1 cellular context compared by ENCODE assay signal in the genomic region with DNA sequence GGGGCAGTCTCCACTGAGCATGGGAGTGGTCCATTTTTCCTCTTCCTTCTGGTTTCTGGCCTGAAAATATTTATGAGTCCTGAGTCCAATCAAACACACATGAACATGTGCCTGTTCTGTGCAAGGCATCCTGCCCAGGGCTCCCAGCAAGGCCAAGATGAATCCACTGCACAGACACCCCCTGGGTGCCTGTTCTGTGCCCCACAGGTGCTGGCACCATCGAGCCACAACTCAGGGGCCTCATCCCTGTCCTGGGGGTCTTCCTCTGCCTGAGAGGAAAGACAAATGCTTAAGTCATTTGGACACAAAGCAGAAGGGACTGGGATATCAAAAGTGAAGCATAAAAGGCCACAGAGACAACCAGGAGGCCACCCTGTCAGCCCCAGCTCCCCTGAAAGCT.
TF ChIP-seq lines count a peak whose summit lies in the region.

No MANE protein-coding gene starts in this region.

TF ChIP-seq in GM23338, 12 proteins besides CTCF, POLR2A, EP300 and RAD21 (continued from another document):
- TF ChIP-seq, protein P1, sequence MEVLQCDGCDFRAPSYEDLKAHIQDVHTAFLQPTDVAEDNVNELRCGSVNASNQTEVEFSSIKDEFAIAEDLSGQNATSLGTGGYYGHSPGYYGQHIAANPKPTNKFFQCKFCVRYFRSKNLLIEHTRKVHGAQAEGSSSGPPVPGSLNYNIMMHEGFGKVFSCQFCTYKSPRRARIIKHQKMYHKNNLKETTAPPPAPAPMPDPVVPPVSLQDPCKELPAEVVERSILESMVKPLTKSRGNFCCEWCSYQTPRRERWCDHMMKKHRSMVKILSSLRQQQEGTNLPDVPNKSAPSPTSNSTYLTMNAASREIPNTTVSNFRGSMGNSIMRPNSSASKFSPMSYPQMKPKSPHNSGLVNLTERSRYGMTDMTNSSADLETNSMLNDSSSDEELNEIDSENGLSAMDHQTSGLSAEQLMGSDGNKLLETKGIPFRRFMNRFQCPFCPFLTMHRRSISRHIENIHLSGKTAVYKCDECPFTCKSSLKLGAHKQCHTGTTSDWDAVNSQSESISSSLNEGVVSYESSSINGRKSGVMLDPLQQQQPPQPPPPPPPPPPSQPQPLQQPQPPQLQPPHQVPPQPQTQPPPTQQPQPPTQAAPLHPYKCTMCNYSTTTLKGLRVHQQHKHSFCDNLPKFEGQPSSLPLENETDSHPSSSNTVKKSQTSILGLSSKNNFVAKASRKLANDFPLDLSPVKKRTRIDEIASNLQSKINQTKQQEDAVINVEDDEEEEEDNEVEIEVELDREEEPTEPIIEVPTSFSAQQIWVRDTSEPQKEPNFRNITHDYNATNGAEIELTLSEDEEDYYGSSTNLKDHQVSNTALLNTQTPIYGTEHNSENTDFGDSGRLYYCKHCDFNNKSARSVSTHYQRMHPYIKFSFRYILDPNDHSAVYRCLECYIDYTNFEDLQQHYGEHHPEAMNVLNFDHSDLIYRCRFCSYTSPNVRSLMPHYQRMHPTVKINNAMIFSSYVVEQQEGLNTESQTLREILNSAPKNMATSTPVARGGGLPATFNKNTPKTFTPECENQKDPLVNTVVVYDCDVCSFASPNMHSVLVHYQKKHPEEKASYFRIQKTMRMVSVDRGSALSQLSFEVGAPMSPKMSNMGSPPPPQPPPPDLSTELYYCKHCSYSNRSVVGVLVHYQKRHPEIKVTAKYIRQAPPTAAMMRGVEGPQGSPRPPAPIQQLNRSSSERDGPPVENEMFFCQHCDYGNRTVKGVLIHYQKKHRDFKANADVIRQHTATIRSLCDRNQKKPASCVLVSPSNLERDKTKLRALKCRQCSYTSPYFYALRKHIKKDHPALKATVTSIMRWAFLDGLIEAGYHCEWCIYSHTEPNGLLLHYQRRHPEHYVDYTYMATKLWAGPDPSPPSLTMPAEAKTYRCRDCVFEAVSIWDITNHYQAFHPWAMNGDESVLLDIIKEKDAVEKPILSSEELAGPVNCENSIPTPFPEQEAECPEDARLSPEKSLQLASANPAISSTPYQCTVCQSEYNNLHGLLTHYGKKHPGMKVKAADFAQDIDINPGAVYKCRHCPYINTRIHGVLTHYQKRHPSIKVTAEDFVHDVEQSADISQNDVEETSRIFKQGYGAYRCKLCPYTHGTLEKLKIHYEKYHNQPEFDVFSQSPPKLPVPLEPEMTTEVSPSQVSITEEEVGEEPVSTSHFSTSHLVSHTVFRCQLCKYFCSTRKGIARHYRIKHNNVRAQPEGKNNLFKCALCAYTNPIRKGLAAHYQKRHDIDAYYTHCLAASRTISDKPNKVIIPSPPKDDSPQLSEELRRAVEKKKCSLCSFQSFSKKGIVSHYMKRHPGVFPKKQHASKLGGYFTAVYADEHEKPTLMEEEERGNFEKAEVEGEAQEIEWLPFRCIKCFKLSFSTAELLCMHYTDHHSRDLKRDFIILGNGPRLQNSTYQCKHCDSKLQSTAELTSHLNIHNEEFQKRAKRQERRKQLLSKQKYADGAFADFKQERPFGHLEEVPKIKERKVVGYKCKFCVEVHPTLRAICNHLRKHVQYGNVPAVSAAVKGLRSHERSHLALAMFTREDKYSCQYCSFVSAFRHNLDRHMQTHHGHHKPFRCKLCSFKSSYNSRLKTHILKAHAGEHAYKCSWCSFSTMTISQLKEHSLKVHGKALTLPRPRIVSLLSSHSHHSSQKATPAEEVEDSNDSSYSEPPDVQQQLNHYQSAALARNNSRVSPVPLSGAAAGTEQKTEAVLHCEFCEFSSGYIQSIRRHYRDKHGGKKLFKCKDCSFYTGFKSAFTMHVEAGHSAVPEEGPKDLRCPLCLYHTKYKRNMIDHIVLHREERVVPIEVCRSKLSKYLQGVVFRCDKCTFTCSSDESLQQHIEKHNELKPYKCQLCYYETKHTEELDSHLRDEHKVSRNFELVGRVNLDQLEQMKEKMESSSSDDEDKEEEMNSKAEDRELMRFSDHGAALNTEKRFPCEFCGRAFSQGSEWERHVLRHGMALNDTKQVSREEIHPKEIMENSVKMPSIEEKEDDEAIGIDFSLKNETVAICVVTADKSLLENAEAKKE (CRISPR knock-in tag; IDR thresholded peaks at IDR 0.05), result no peak
- no peak for TF ChIP-seq STAT1 (IDR thresholded peaks at IDR 0.05; ENCODE audit: unreplicated experiment)
- no peak for TF ChIP-seq JUNB (IDR thresholded peaks at IDR 0.05; ENCODE audit: unreplicated experiment)
- TF ChIP-seq, protein P2, sequence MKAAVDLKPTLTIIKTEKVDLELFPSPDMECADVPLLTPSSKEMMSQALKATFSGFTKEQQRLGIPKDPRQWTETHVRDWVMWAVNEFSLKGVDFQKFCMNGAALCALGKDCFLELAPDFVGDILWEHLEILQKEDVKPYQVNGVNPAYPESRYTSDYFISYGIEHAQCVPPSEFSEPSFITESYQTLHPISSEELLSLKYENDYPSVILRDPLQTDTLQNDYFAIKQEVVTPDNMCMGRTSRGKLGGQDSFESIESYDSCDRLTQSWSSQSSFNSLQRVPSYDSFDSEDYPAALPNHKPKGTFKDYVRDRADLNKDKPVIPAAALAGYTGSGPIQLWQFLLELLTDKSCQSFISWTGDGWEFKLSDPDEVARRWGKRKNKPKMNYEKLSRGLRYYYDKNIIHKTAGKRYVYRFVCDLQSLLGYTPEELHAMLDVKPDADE (IDR thresholded peaks at IDR 0.05), result no peak
- no peak for TF ChIP-seq CREB1 (CRISPR knock-in tag; IDR thresholded peaks at IDR 0.05; ENCODE audit: low read depth)
- no peak for TF ChIP-seq ZNF114 (CRISPR knock-in tag; IDR thresholded peaks at IDR 0.05)
- TF ChIP-seq, protein P3, sequence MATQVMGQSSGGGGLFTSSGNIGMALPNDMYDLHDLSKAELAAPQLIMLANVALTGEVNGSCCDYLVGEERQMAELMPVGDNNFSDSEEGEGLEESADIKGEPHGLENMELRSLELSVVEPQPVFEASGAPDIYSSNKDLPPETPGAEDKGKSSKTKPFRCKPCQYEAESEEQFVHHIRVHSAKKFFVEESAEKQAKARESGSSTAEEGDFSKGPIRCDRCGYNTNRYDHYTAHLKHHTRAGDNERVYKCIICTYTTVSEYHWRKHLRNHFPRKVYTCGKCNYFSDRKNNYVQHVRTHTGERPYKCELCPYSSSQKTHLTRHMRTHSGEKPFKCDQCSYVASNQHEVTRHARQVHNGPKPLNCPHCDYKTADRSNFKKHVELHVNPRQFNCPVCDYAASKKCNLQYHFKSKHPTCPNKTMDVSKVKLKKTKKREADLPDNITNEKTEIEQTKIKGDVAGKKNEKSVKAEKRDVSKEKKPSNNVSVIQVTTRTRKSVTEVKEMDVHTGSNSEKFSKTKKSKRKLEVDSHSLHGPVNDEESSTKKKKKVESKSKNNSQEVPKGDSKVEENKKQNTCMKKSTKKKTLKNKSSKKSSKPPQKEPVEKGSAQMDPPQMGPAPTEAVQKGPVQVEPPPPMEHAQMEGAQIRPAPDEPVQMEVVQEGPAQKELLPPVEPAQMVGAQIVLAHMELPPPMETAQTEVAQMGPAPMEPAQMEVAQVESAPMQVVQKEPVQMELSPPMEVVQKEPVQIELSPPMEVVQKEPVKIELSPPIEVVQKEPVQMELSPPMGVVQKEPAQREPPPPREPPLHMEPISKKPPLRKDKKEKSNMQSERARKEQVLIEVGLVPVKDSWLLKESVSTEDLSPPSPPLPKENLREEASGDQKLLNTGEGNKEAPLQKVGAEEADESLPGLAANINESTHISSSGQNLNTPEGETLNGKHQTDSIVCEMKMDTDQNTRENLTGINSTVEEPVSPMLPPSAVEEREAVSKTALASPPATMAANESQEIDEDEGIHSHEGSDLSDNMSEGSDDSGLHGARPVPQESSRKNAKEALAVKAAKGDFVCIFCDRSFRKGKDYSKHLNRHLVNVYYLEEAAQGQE (IDR thresholded peaks at IDR 0.05; ENCODE audit: unreplicated experiment), result no peak
